8 cellular contexts compared by ENCODE assay signal in the genomic region with DNA sequence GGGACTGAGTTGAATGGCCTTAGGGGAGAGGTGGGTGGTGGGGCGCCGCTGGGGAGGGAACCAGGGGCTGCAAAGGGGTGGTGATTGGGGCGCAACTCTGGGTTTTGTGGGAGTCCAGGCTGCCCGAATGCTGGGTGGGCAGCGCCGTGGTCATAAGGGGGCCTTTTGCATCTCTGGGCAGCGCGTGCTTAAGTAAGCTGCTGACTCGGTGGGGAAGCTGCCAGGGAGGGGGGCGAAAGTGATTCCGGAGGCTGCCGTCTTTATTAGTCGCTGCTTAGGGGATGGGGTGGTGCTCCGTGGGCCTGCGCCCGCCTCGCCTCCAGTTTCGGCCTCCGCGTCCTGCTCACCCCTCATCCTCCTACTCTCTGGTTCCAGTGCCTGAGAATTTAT. TPM values are rescaled to one million over a fixed set of nuclear protein-coding genes. Genes with fewer than 3 reads are reported as not detected.
DNase-seq lines count a peak whose midpoint lies in the region; ATAC-seq and TF ChIP-seq lines count a peak whose summit lies in the region.

No MANE protein-coding gene starts in this region.

- DNase-seq in HT1080 (ENCODE audit: low read depth) (peak; percentile 34), SK-N-SH (peak; percentile 69), cerebellum (ENCODE audit: low spot score) (peak; percentile 29), MV-4-11 (lab: John Stamatoyannopoulos, UW) (no peak)
- DNase-seq in stimulated activated CD8-positive, alpha-beta memory T cell treated with anti-CD3 and anti-CD28 coated beads, Interleukin-2, amount 100 ng/mL, for 48 hours (ENCODE audit: low read depth in 2 of 2), result peak; percentile 7 to 22

- H2AFZ ChIP-seq in SK-N-SH (ENCODE audit: low read depth), result peak overlapping the region; percentile 87

- POLR2A ChIA-PET in SK-N-SH (lab: Yijun Ruan, JAX), result interaction anchor here (2.0 kb wide), 1 partner anchor 20 kb away, joined by 5 read pairs; no protein-coding TSS in a partner anchor

- H3K9me2 ChIP-seq in SK-N-SH, result no peaks in the 10 kb centered on the region

- under 1% methylated on average over 13 of the region's 20 CpGs for WGBS in SK-N-SH (ENCODE audit: low lambda C conversion rate)

- no peak for TF ChIP-seq RAD21 in SK-N-SH (IDR thresholded peaks at IDR 0.05; ENCODE audit: low read length)

- no peak for ATAC-seq in HG02759 (IDR thresholded peaks at IDR 0.05; ENCODE audit: unreplicated experiment)

- TF ChIP-seq EP300 in SK-N-SH (IDR thresholded peaks at IDR 0.05; ENCODE audit: borderline replicate concordance in 1 of 2, low read depth in 1 of 2, low read length in 1 of 2), result no peak

- H3K4me3 ChIP-seq in GM08714 (ENCODE audit: low read length) (peak overlapping the region; percentile 92), SK-N-SH (ENCODE audit: low read depth in 2 of 2, low read length in 1 of 2) (peak overlapping the region; percentile 88 to 91)

- H3K9me3 ChIP-seq in SK-N-SH, result no peaks in the 10 kb centered on the region

- peak overlapping the region; percentile 100 for H3K4me2 ChIP-seq in SK-N-SH

- no peaks in the 10 kb centered on the region for H4K20me1 ChIP-seq in SK-N-SH (ENCODE audit: insufficient read depth)

- H3K4me1 ChIP-seq in SK-N-SH (ENCODE audit: control insufficient read depth in 1 of 2, insufficient read depth in 2 of 2, low read depth in 1 of 2, low read length in 1 of 2), result peaks cover 11 to 19% of the 10 kb centered on the region in 2 experiments; a peak in 2 of 4 replicates

- peak overlapping the region; percentile 92 for H3K9ac ChIP-seq in SK-N-SH

- CTCF ChIA-PET in SK-N-SH (lab: Yijun Ruan, JAX), result interaction anchor here (0.6 to 8.4 kb wide), 11 partner anchors 10 to 1326 kb away, joined by 3 to 52 read pairs (median 4); a partner anchor contains a TSS

- H3K36me3 ChIP-seq in SK-N-SH (replicated peaks in 1 of 2; ENCODE audit: control insufficient read depth in 1 of 2, insufficient read depth in 2 of 2, low read length in 1 of 2), result peaks cover 0 to 5% of the 10 kb centered on the region in 2 experiments

- H3K27me3 ChIP-seq in SK-N-SH (ENCODE audit: insufficient read depth), result no peaks in the 10 kb centered on the region
- no peaks in the 10 kb centered on the region for H3K27me3 ChIP-seq in layer of hippocampus (ENCODE audit: control insufficient read depth, insufficient read depth, low read length)

- H3K27ac ChIP-seq in SK-N-SH (ENCODE audit: low read depth in 2 of 2, low read length in 1 of 2), result peak overlapping the region; percentile 97
- peak overlapping the region; percentile 98 for H3K27ac ChIP-seq in layer of hippocampus (ENCODE audit: low read depth, low read length)

- H3F3A ChIP-seq in SK-N-SH (replicated peaks; ENCODE audit: insufficient read depth), result peaks cover 10% of the 10 kb centered on the region

- TF ChIP-seq CTCF in SK-N-SH (IDR thresholded peaks at IDR 0.05), result no peak

- peaks cover 76% of the 10 kb centered on the region for H3K79me2 ChIP-seq in SK-N-SH (ENCODE audit: insufficient read depth)

TF ChIP-seq in SK-N-SH, 30 proteins besides CTCF, POLR2A, EP300 and RAD21:
- TF ChIP-seq SIN3A (IDR thresholded peaks at IDR 0.05; ENCODE audit: borderline replicate concordance, low read depth, low read length) (peak; percentile 35; the same call in 1 of the 2 replicates), POLR2AphosphoS5 (IDR thresholded peaks at IDR 0.05; ENCODE audit: low read depth, low read length) (no peak), FOSL2 (IDR thresholded peaks at IDR 0.05; ENCODE audit: borderline replicate concordance, low read depth) (no peak)

RNA-seq across cellular contexts. Expression of a gene that starts 0.5 kb away (rescaled TPM):
- total RNA-seq in HT1080 (2014; rRNA removed; shearing (Covaris generic)), result 167 and 214 TPM in 2 replicates
- polyA plus RNA-seq in HT1080 (2015; cell fraction: cytosol; rRNA removed), result 110 and 122 TPM in 2 replicates
- polyA plus RNA-seq in HT1080 (2015; cell fraction: nucleus; rRNA removed), result 102 and 120 TPM in 2 replicates
- polyA plus RNA-seq in SK-N-SH (2012; rRNA removed), result 130 and 149 TPM in 2 replicates
- polyA plus RNA-seq in SK-N-SH (2012; cell fraction: cytosol; rRNA removed), result 92.2 and 118 TPM in 2 replicates
- polyA plus RNA-seq in SK-N-SH (2012; cell fraction: nucleus; rRNA removed), result 127 and 164 TPM in 2 replicates
- total RNA-seq in cerebellum, result 42.3 TPM

RNA-seq across cellular contexts. Expression of a gene that starts 1.2 kb away (rescaled TPM):
- 13.4 and 18.4 TPM in 2 replicates for total RNA-seq in HT1080 (2014; rRNA removed; shearing (Covaris generic))
- polyA plus RNA-seq in HT1080 (2015; cell fraction: cytosol; rRNA removed), result 26.5 and 32.5 TPM in 2 replicates
- 28.3 and 29.7 TPM in 2 replicates for polyA plus RNA-seq in HT1080 (2015; cell fraction: nucleus; rRNA removed)
- 29.7 and 44.5 TPM in 2 replicates for polyA plus RNA-seq in SK-N-SH (2012; rRNA removed)
- polyA plus RNA-seq in SK-N-SH (2012; cell fraction: cytosol; rRNA removed), result 20.8 and 32.9 TPM in 2 replicates
- 59.3 and 67.2 TPM in 2 replicates for polyA plus RNA-seq in SK-N-SH (2012; cell fraction: nucleus; rRNA removed)
- total RNA-seq in cerebellum, result 16.8 TPM

RNA-seq across cellular contexts. Expression of a gene that starts 30.8 kb away (rescaled TPM):
- 20.5 and 23.8 TPM in 2 replicates for total RNA-seq in HT1080 (2014; rRNA removed; shearing (Covaris generic))
- polyA plus RNA-seq in HT1080 (2015; cell fraction: cytosol; rRNA removed), result 15.6 and 16.6 TPM in 2 replicates
- polyA plus RNA-seq in HT1080 (2015; cell fraction: nucleus; rRNA removed), result 17.9 and 19.5 TPM in 2 replicates
- 19.9 and 20.4 TPM in 2 replicates for polyA plus RNA-seq in SK-N-SH (2012; rRNA removed)
- polyA plus RNA-seq in SK-N-SH (2012; cell fraction: cytosol; rRNA removed), result 11.7 and 17.0 TPM in 2 replicates
- polyA plus RNA-seq in SK-N-SH (2012; cell fraction: nucleus; rRNA removed), result 20.2 and 29.0 TPM in 2 replicates
- total RNA-seq in cerebellum, result 12.0 TPM
